Comparison of ENCODE assay signal across 26 cellular contexts in genomic region chr21:40687625-40688024, GRCh38.
DNase-seq lines count a peak whose midpoint lies in the region; ATAC-seq and TF ChIP-seq lines count a peak whose summit lies in the region.
"Had no signal": no experiment of that assay in that cellular context is flagged by ENCODE, and none has a peak within 500 bp of the region (broad histone marks: within the 10 kb centered on the region; RNA-seq: fewer than 3 reads in every experiment).

No MANE protein-coding gene starts in this region.

- H3K9ac ChIP-seq in endodermal cell (ENCODE audit: extremely low read depth, low read length, poor library complexity, severe bottlenecking) = no peak overlapping the region
- H3K9ac ChIP-seq: BLaER1 treated with 17β-estradiol and CSF1 and Interleukin-3, amounts not matched to agents 10 nM and 100 nM; KMS-11; SK-N-SH had no signal

- no peak overlapping the region for H3K27ac ChIP-seq in GM23338 (ENCODE audit: low read depth)
- no peak overlapping the region for H3K27ac ChIP-seq in endodermal cell (ENCODE audit: low read depth, low read length)
- H3K27ac ChIP-seq in sigmoid colon = no peak overlapping the region
- H3K27ac ChIP-seq: BLaER1 treated with 17β-estradiol and CSF1 and Interleukin-3, amounts not matched to agents 10 nM and 100 nM; KMS-11 had no signal

- H3K27me3 Mint-ChIP-seq in GM23338 (ENCODE audit: insufficient read depth, low read depth, poor library complexity) (peaks cover 7% of the 10 kb centered on the region), endodermal cell (ENCODE audit: insufficient read depth) (no peaks in the 10 kb centered on the region), neural crest cell (ENCODE audit: low read depth) (no peaks in the 10 kb centered on the region)
- H3K27me3 Mint-ChIP-seq: CD4-positive, alpha-beta memory T cell; IgD-negative memory B cell had no signal

- H3K9me3 Mint-ChIP-seq in GM23338 = peaks cover 94% of the 10 kb centered on the region
- H3K9me3 Mint-ChIP-seq in endodermal cell = no peaks in the 10 kb centered on the region
- peaks cover 4% of the 10 kb centered on the region for H3K9me3 Mint-ChIP-seq in neural crest cell
- H3K9me3 Mint-ChIP-seq: H9 had no signal

- H3K4me2 ChIP-seq in GM23338 = no peak overlapping the region
- H3K4me2 ChIP-seq: BLaER1 treated with 17β-estradiol and CSF1 and Interleukin-3, amounts not matched to agents 10 nM and 100 nM; KMS-11; SK-N-SH had no signal

- H2AFZ ChIP-seq in GM23338 = no peak overlapping the region

- WGBS in endodermal cell (ENCODE audit: insufficient coverage in 1 of 2, insufficient read length in 1 of 2), 2 experiments = 51 to 59% methylated on average over 2 to 4 of the region's 4 CpGs
- WGBS in sigmoid colon, 2 donors = 69 to 72% methylated on average over 4 of the region's 4 CpGs

- DNase-seq in GM23338 (ENCODE audit: low spot score) (no peak), NCI-H69 (lab: John Stamatoyannopoulos, UW) (peak; percentile 86), endodermal cell (peak; percentile 58), neural crest cell (ENCODE audit: low read depth, low spot score) (no peak), DMS53 (lab: John Stamatoyannopoulos, UW) (no peak), sigmoid colon (no peak)
- DNase-seq: CD4-positive, alpha-beta memory T cell; COR-L47; DMS79; EL; GF-D8; H9; HFFc6; NCI-H1092; NCI-H1436; NCI-H187; NCI-H2081 treated with DMSO at 0.1 percent for 48 hours; NCI-H2171; NCI-H774; SK-N-SH; T-helper 17 cell had no signal

- no peak for TF ChIP-seq CTCF in GM23338 (conservative IDR thresholded peaks at IDR 0.05; ENCODE audit: low read depth in 2 of 2)
- TF ChIP-seq CTCF in endodermal cell (conservative IDR thresholded peaks at IDR 0.05) = no peak
- TF ChIP-seq CTCF in neural crest cell (conservative IDR thresholded peaks at IDR 0.05) = no peak
- no peak for TF ChIP-seq CTCF in sigmoid colon (IDR thresholded peaks at IDR 0.05)

- no peaks in the 10 kb centered on the region for H3K79me2 ChIP-seq in GM23338 (replicated peaks; ENCODE audit: insufficient read depth)

- H3K27ac Mint-ChIP-seq in GM23338 = no peak overlapping the region
- H3K27ac Mint-ChIP-seq in endodermal cell = peak overlapping the region; percentile 1
- peak overlapping the region; percentile 48 for H3K27ac Mint-ChIP-seq in neural crest cell (ENCODE audit: unreplicated experiment)
- H3K27ac Mint-ChIP-seq: CD4-positive, alpha-beta memory T cell; HFFc6; IgD-negative memory B cell; T-helper 17 cell had no signal

- H4K20me1 ChIP-seq in GM23338 (replicated peaks; ENCODE audit: insufficient read depth) = no peaks in the 10 kb centered on the region
- H4K20me1 ChIP-seq: BLaER1 treated with 17β-estradiol and CSF1 and Interleukin-3, amounts not matched to agents 10 nM and 100 nM had no signal

- peaks cover 16% of the 10 kb centered on the region; the same call in 2 of the 3 replicates for H3K4me1 Mint-ChIP-seq in GM23338
- peaks cover 46% of the 10 kb centered on the region for H3K4me1 Mint-ChIP-seq in endodermal cell
- H3K4me1 Mint-ChIP-seq in neural crest cell = peaks cover 30% of the 10 kb centered on the region
- H3K4me1 Mint-ChIP-seq: CD4-positive, alpha-beta memory T cell; IgD-negative memory B cell; T-helper 17 cell had no signal

- H3K36me3 ChIP-seq in GM23338 (ENCODE audit: insufficient read depth) (no peaks in the 10 kb centered on the region; the same call in 1 of the 2 replicates), endodermal cell (ENCODE audit: control insufficient read depth, insufficient read depth, low read length) (no peaks in the 10 kb centered on the region), sigmoid colon (no peaks in the 10 kb centered on the region)
- H3K36me3 ChIP-seq: BLaER1 treated with 17β-estradiol and CSF1 and Interleukin-3, amounts not matched to agents 10 nM and 100 nM had no signal

- H3F3A ChIP-seq in GM23338 (replicated peaks; ENCODE audit: low read depth) = no peaks in the 10 kb centered on the region

- ATAC-seq in GM23338 (peak; percentile 49; the same call in 2 of the 3 replicates), GM19463 (IDR thresholded peaks at IDR 0.05; ENCODE audit: unreplicated experiment) (no peak), GM21737 (IDR thresholded peaks at IDR 0.05; ENCODE audit: unreplicated experiment) (no peak)
- ATAC-seq: T-helper 17 cell had no signal

- H3K4me1 ChIP-seq in GM23338 (ENCODE audit: insufficient read depth) (0 out of 2 replicates have a peak, but pooled peaks cover 4% of the 10 kb centered on the region), endodermal cell (ENCODE audit: control insufficient read depth, insufficient read depth, low read length) (peaks cover 17% of the 10 kb centered on the region), sigmoid colon (no peaks in the 10 kb centered on the region)

- H3K9me3 ChIP-seq in endodermal cell (ENCODE audit: control insufficient read depth, low read length) = no peaks in the 10 kb centered on the region
- peaks cover 0 to 3% (median 0%) of the 10 kb centered on the region in 4 donors for H3K9me3 ChIP-seq in sigmoid colon
- H3K9me3 ChIP-seq: BLaER1 treated with 17β-estradiol and CSF1 and Interleukin-3, amounts not matched to agents 10 nM and 100 nM; SK-N-SH had no signal

- peaks cover 21% of the 10 kb centered on the region for H3K36me3 Mint-ChIP-seq in GM23338 (ENCODE audit: low read depth)
- no peaks in the 10 kb centered on the region for H3K36me3 Mint-ChIP-seq in endodermal cell (ENCODE audit: low read depth)
- H3K36me3 Mint-ChIP-seq in neural crest cell (ENCODE audit: low read depth) = no peaks in the 10 kb centered on the region
- H3K36me3 Mint-ChIP-seq: CD4-positive, alpha-beta memory T cell; IgD-negative memory B cell had no signal

- H3K4me3 ChIP-seq in GM23338 (no peak overlapping the region), endodermal cell (ENCODE audit: low read length) (no peak overlapping the region), sigmoid colon (no peak overlapping the region)
- H3K4me3 ChIP-seq: BLaER1 treated with 17β-estradiol and CSF1 and Interleukin-3, amounts not matched to agents 10 nM and 100 nM had no signal

- TF ChIP-seq EP300 in sigmoid colon (IDR thresholded peaks at IDR 0.05) = no peak

- no peak for TF ChIP-seq POLR2A in sigmoid colon (IDR thresholded peaks at IDR 0.05)

- H3K27me3 ChIP-seq in GM23338 (ENCODE audit: insufficient read depth) (no peaks in the 10 kb centered on the region), endodermal cell (ENCODE audit: control insufficient read depth, insufficient read depth, low read length, poor library complexity, severe bottlenecking) (no peaks in the 10 kb centered on the region), sigmoid colon (no peaks in the 10 kb centered on the region)
- H3K27me3 ChIP-seq: BLaER1 treated with 17β-estradiol and CSF1 and Interleukin-3, amounts not matched to agents 10 nM and 100 nM had no signal

- H3K4me3 Mint-ChIP-seq in GM23338 (no peak overlapping the region), endodermal cell (no peak overlapping the region), neural crest cell (no peak overlapping the region)
- H3K4me3 Mint-ChIP-seq: CD4-positive, alpha-beta memory T cell; HFFc6; T-helper 17 cell had no signal

- H3K9me2 ChIP-seq in GM23338 (ENCODE audit: insufficient read depth) = no peaks in the 10 kb centered on the region
- H3K9me2 ChIP-seq: SK-N-SH had no signal

- intact Hi-C loops in sigmoid colon (cut with DNase I) = no loop called here

TF ChIP-seq in GM23338, 12 proteins besides CTCF, POLR2A, EP300 and RAD21:
- TF ChIP-seq CREB1 (CRISPR knock-in tag; IDR thresholded peaks at IDR 0.05; ENCODE audit: low read depth) (no peak), ETS1 (IDR thresholded peaks at IDR 0.05) (no peak), ZNF331 (CRISPR knock-in tag; IDR thresholded peaks at IDR 0.05; ENCODE audit: low read depth) (no peak), JUNB (IDR thresholded peaks at IDR 0.05; ENCODE audit: unreplicated experiment) (no peak), EZH2 (IDR thresholded peaks at IDR 0.05; ENCODE audit: low read depth, unreplicated experiment) (no peak)

Comparison
In these comparisons a context has a peak if more than half of its experiments do, and no peak if none do; other contexts are left out.
1. DNase-seq: peak in NCI-H69 (single experiment) and endodermal cell (single experiment); none in GM23338 (single experiment), neural crest cell (single experiment), DMS53 (single experiment) and sigmoid colon (single experiment).